In the genomic region with DNA sequence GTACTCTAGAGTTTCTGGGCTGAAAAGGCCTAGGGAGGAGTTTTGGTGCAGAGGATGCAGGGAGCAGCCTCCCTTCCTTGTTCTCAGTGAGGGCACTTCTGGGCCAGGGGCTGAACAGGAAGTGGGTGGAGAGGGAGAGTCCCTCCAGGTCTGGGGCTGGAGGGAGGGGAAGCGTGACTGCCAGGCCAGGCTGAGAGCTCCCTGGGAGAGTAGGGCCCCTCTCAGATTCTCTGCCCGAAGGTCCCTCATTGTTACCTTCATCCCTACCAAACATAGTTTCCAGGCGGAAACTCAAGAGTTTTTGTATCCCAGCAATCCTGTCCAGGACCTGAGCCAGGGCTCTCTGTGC, we compare ENCODE assay signal across 2 cellular contexts.
TF ChIP-seq lines count a peak whose summit lies in the region.

No MANE protein-coding gene starts in this region.

TF ChIP-seq in SK-N-SH, 30 proteins besides CTCF, POLR2A, EP300 and RAD21 (continued from another document):
- TF ChIP-seq EZH2phosphoT487 (IDR thresholded peaks at IDR 0.05; ENCODE audit: borderline replicate concordance, low read depth) = no peak

TF ChIP-seq in SK-N-SH treated with all-trans-retinoic acid at 6 μM for 48 hours, 23 proteins besides CTCF, POLR2A, EP300 and RAD21 (continued from another document):
- TF ChIP-seq, protein P1, sequence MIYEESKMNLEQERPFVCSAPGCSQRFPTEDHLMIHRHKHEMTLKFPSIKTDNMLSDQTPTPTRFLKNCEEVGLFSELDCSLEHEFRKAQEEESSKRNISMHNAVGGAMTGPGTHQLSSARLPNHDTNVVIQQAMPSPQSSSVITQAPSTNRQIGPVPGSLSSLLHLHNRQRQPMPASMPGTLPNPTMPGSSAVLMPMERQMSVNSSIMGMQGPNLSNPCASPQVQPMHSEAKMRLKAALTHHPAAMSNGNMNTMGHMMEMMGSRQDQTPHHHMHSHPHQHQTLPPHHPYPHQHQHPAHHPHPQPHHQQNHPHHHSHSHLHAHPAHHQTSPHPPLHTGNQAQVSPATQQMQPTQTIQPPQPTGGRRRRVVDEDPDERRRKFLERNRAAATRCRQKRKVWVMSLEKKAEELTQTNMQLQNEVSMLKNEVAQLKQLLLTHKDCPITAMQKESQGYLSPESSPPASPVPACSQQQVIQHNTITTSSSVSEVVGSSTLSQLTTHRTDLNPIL (CRISPR knock-in tag; IDR thresholded peaks at IDR 0.05; ENCODE audit: low read depth) = no peak
- TF ChIP-seq ZFP30 (CRISPR knock-in tag; IDR thresholded peaks at IDR 0.05) (no peak), ZNF565 (CRISPR knock-in tag; conservative IDR thresholded peaks at IDR 0.05; ENCODE audit: low read depth) (no peak), TCF4 (CRISPR knock-in tag; IDR thresholded peaks at IDR 0.05; ENCODE audit: borderline replicate concordance) (no peak), GLIS3 (CRISPR knock-in tag; IDR thresholded peaks at IDR 0.05) (no peak)
